Comparison of ENCODE assay signal across 16 cellular contexts in genomic region chr4:8227771-8228318, GRCh38. TPM values are rescaled to one million over a fixed set of nuclear protein-coding genes. Genes with fewer than 3 reads are reported as not detected.
DNase-seq lines count a peak whose midpoint lies in the region; ATAC-seq and TF ChIP-seq lines count a peak whose summit lies in the region.
"Had no signal": no experiment of that assay in that cellular context is flagged by ENCODE, and none has a peak within 500 bp of the region (broad histone marks: within the 10 kb centered on the region; RNA-seq: fewer than 3 reads in every experiment).

No MANE protein-coding gene starts in this region.

- peak overlapping the region in 1 of 2 experiments; percentile 1 for H3K14ac ChIP-seq in mesenchymal stem cell (ENCODE audit: low read length in 2 of 2)

- peaks cover 7% of the 10 kb centered on the region for H3K79me1 ChIP-seq in mesenchymal stem cell (replicated peaks; ENCODE audit: low read length, poor library complexity, severe bottlenecking)

- H4K91ac ChIP-seq in mesenchymal stem cell (ENCODE audit: low read length) = peak overlapping the region; percentile 73

- DNase-seq in left ventricle myocardium inferior (no peak), cardiac septum (ENCODE audit: low spot score) (no peak), body of pancreas (no peak), mesenchymal stem cell (no peak), thyroid gland (no peak), AG08395 (ENCODE audit: low spot score) (no peak)
- DNase-seq: Calu3, glutamatergic neuron had no signal

- TF ChIP-seq POLR2A in body of pancreas (IDR thresholded peaks at IDR 0.05) (no peak), thyroid gland (IDR thresholded peaks at IDR 0.05) (no peak)

- H3K27ac ChIP-seq in left ventricle myocardium inferior (replicated peaks) = peak overlapping the region; percentile 45
- peak overlapping the region; percentile 57 to 73 (median 66) for H3K27ac ChIP-seq in body of pancreas
- no peak overlapping the region for H3K27ac ChIP-seq in mesenchymal stem cell (ENCODE audit: low read length, poor library complexity, severe bottlenecking)
- peak overlapping the region; percentile 58 to 65 (median 62) for H3K27ac ChIP-seq in thyroid gland
- H3K27ac ChIP-seq: SJSA1 had no signal

- H2BK12ac ChIP-seq in mesenchymal stem cell (ENCODE audit: low read length in 2 of 2) = peak overlapping the region; percentile 19 to 20

- H3K36me3 ChIP-seq in left ventricle myocardium inferior = peaks cover 11% of the 10 kb centered on the region
- H3K36me3 ChIP-seq in body of pancreas (replicated peaks in 1 of 2; ENCODE audit: insufficient read depth in 1 of 2, low read depth in 2 of 2) = peaks cover 0 to 15% of the 10 kb centered on the region in 2 donors
- peaks cover 17 to 61% of the 10 kb centered on the region in 2 experiments for H3K36me3 ChIP-seq in mesenchymal stem cell (ENCODE audit: control insufficient read depth in 1 of 2, insufficient read depth in 2 of 2, low read depth in 1 of 2, low read length in 2 of 2)
- peaks cover 9 to 11% of the 10 kb centered on the region in 2 donors for H3K36me3 ChIP-seq in thyroid gland

- ATAC-seq in body of pancreas (no peak), HG02981 (IDR thresholded peaks at IDR 0.05; ENCODE audit: unreplicated experiment) (no peak), HG03039 (IDR thresholded peaks at IDR 0.05; ENCODE audit: unreplicated experiment) (no peak)

- no peak overlapping the region for H2BK120ac ChIP-seq in mesenchymal stem cell (ENCODE audit: low read depth, low read length)

- no peak overlapping the region for H2BK15ac ChIP-seq in mesenchymal stem cell (ENCODE audit: low read depth, poor library complexity, severe bottlenecking)

- H3K9ac ChIP-seq in mesenchymal stem cell (ENCODE audit: low read length) = no peak overlapping the region

- H2AK5ac ChIP-seq in mesenchymal stem cell (ENCODE audit: low read length, severe bottlenecking) = no peak overlapping the region

- H3K4me2 ChIP-seq in mesenchymal stem cell (ENCODE audit: low read length, poor library complexity, severe bottlenecking) = no peak overlapping the region

- H2AFZ ChIP-seq in mesenchymal stem cell (ENCODE audit: low read depth, low read length) = no peak overlapping the region

- no peak overlapping the region for H3K23ac ChIP-seq in mesenchymal stem cell (ENCODE audit: low read length in 2 of 2)

- H3K18ac ChIP-seq in mesenchymal stem cell (ENCODE audit: low read depth in 1 of 2, low read length in 2 of 2) = peak overlapping the region in 1 of 2 experiments; percentile 26

- H2BK5ac ChIP-seq in mesenchymal stem cell (ENCODE audit: low read depth, low read length, poor library complexity, severe bottlenecking) = no peak overlapping the region

- 85% methylated on average over 24 of the region's 27 CpGs; no CpG with 5 or more reads in 1 of the 2 donors for WGBS in body of pancreas, 2 donors
- WGBS in mesenchymal stem cell = 90% methylated on average over 27 of the region's 27 CpGs
- WGBS in thyroid gland, 2 donors = 92% methylated on average over 11 to 23 of the region's 27 CpGs

- intact Hi-C loops in left ventricle myocardium inferior (cut with micrococcal nuclease) (no loop called here), cardiac septum (cut with DNase I) (no loop called here), body of pancreas (cut with DNase I) (no loop called here), thyroid gland (cut with DNase I) (no loop called here)

- H3K9me3 ChIP-seq in left ventricle myocardium inferior (replicated peaks) (no peaks in the 10 kb centered on the region), body of pancreas (no peaks in the 10 kb centered on the region), mesenchymal stem cell (ENCODE audit: control insufficient read depth, low read length) (no peaks in the 10 kb centered on the region), thyroid gland (no peaks in the 10 kb centered on the region)
- H3K9me3 ChIP-seq: mucosa of descending colon, SJSA1 had no signal

- TF ChIP-seq CTCF in left ventricle myocardium inferior (IDR thresholded peaks at IDR 0.05; ENCODE audit: borderline replicate concordance) = no peak
- TF ChIP-seq CTCF in body of pancreas (IDR thresholded peaks at IDR 0.05) = no peak
- TF ChIP-seq CTCF in thyroid gland (IDR thresholded peaks at IDR 0.05) = no peak

- H3K4me1 ChIP-seq in left ventricle myocardium inferior (peaks cover 18% of the 10 kb centered on the region), body of pancreas (peaks cover 26% of the 10 kb centered on the region), mesenchymal stem cell (ENCODE audit: control insufficient read depth, insufficient read depth, low read depth, low read length) (peaks cover 38% of the 10 kb centered on the region), thyroid gland (peaks cover 9 to 17% of the 10 kb centered on the region in 2 donors)

- peak overlapping the region; percentile 26 to 83 for H3K4ac ChIP-seq in mesenchymal stem cell (ENCODE audit: low read depth in 1 of 2, low read length in 2 of 2)

- no peak overlapping the region for H3K4me3 ChIP-seq in left ventricle myocardium inferior
- H3K4me3 ChIP-seq in body of pancreas = no peak overlapping the region
- H3K4me3 ChIP-seq in mesenchymal stem cell (ENCODE audit: insufficient read depth in 1 of 2, low read depth in 1 of 2, low read length in 2 of 2) = no peak overlapping the region
- H3K4me3 ChIP-seq in thyroid gland (replicated peaks in 1 of 3) = no peak overlapping the region
- H3K4me3 ChIP-seq: mucosa of descending colon, SJSA1 had no signal

- no peaks in the 10 kb centered on the region for H3K27me3 ChIP-seq in left ventricle myocardium inferior (ENCODE audit: low read depth)
- H3K27me3 ChIP-seq in body of pancreas = no peaks in the 10 kb centered on the region
- peaks cover 0 to 11% of the 10 kb centered on the region in 2 experiments for H3K27me3 ChIP-seq in mesenchymal stem cell (ENCODE audit: control insufficient read depth in 1 of 2, insufficient read depth in 1 of 2, low read length in 2 of 2)
- no peaks in the 10 kb centered on the region for H3K27me3 ChIP-seq in thyroid gland
- H3K27me3 ChIP-seq: SJSA1 had no signal

- H4K8ac ChIP-seq in mesenchymal stem cell (ENCODE audit: low read length) = peak overlapping the region; percentile 29

RNA-seq across cellular contexts. Expression of gene SH3TC1, which starts 28.8 kb away (rescaled TPM):
- total RNA-seq in left ventricle myocardium inferior (13.6 TPM), cardiac septum (16.5 TPM), body of pancreas (100 to 1,000 TPM in 1 of 2 donors, 10 to 100 TPM in 1; 31.1 to 103 TPM), thyroid gland (10 to 100 TPM; 13.5 to 29.5 (median 16.4) TPM)
- polyA plus RNA-seq in mesenchymal stem cell (2013, experiment 1 of 2) = 8.0 TPM
- 7.6 TPM for polyA plus RNA-seq in mesenchymal stem cell (2013, experiment 2 of 2)

RNA-seq across cellular contexts. Expression of gene HTRA3, which starts 41.7 kb away (rescaled TPM):
- total RNA-seq in left ventricle myocardium inferior (119 TPM), cardiac septum (50.8 TPM), body of pancreas (10 to 100 TPM in 1 of 2 donors, 1 to 10 TPM in 1; 4.2 to 17.5 TPM), thyroid gland (10 to 100 TPM in 3 of 4 donors, 1 to 10 TPM in 1; 6.9 to 38.3 (median 14.0) TPM)
- polyA plus RNA-seq in mesenchymal stem cell (2013, experiment 1 of 2) = 88.3 TPM
- 87.5 TPM for polyA plus RNA-seq in mesenchymal stem cell (2013, experiment 2 of 2)
- total RNA-seq: A172; activated CD8-positive, alpha-beta T cell treated with anti-CD3 and anti-CD28 coated beads, Interleukin-2, amount 10 ng/mL, durations not matched to agents 7 days and 5 days; activated T-helper 17 cell treated with anti-CD3 and anti-CD28 coated beads, Interleukin-2, amount 50 U/mL, for 72 hours; Calu3 had no signal
- polyA plus RNA-seq: immature natural killer cell had no signal
